Comparison of ENCODE assay signal across 8 cellular contexts in genomic region chr3:169668957-169669681, GRCh38. TPM values are rescaled to one million over a fixed set of nuclear protein-coding genes. Genes with fewer than 3 reads are reported as not detected.
DNase-seq lines count a peak whose midpoint lies in the region; ATAC-seq, FAIRE-seq and TF ChIP-seq lines count a peak whose summit lies in the region.

No MANE protein-coding gene starts in this region.

- DNase-seq in ELF-1 (ENCODE audit: low read depth, low spot score) (peak; percentile 83), HTR-8/SVneo (ENCODE audit: insufficient read length, low spot score) (peak; percentile 62), amniotic stem cell (lab: John Stamatoyannopoulos, UW) (peak; percentile 62), hippocampal formation (lab: John Stamatoyannopoulos, UW) (peak; percentile 14 to 45), cerebellum (ENCODE audit: low spot score) (no peak)

- H3K79me2 ChIP-seq in OCI-LY1 (ENCODE audit: insufficient read depth, low read length), result no peaks in the 10 kb centered on the region

- H3K36me3 ChIP-seq in OCI-LY1 (ENCODE audit: insufficient read depth, low read length) (no peaks in the 10 kb centered on the region), rectal smooth muscle tissue (ENCODE audit: control insufficient read depth, insufficient read depth, low read length) (no peaks in the 10 kb centered on the region)

- peak; percentile 87 for ATAC-seq in GM21576 (IDR thresholded peaks at IDR 0.05; ENCODE audit: unreplicated experiment)

- H3K4me3 ChIP-seq in OCI-LY1 (ENCODE audit: low read depth, low read length, poor library complexity, severe bottlenecking) (no peak overlapping the region), rectal smooth muscle tissue (ENCODE audit: low read length) (peak overlapping the region; percentile 56)

- H2AFZ ChIP-seq in OCI-LY1 (ENCODE audit: low read length), result no peak overlapping the region

- H3K9me2 ChIP-seq in OCI-LY1 (ENCODE audit: low read depth, low read length), result no peaks in the 10 kb centered on the region

- no peak overlapping the region for H3K27ac ChIP-seq in OCI-LY1 (ENCODE audit: low read depth, low read length, poor library complexity, severe bottlenecking)
- H3K27ac ChIP-seq in rectal smooth muscle tissue (ENCODE audit: low read depth, low read length), result no peak overlapping the region

- H3K9ac ChIP-seq in OCI-LY1 (ENCODE audit: low read length) (no peak overlapping the region), rectal smooth muscle tissue (ENCODE audit: low read length) (no peak overlapping the region)

- FAIRE-seq in HTR-8/SVneo (lab: Jason Lieb, UNC), result no peak

- peak; percentile 84 for TF ChIP-seq CTCF in OCI-LY1 (IDR thresholded peaks at IDR 0.05; ENCODE audit: low read length)

- no peaks in the 10 kb centered on the region for H3K9me3 ChIP-seq in OCI-LY1 (ENCODE audit: low read length)

- H3K27me3 ChIP-seq in OCI-LY1 (ENCODE audit: insufficient read depth, low read length) (0 out of 2 replicates have a peak, but pooled peaks cover 4% of the 10 kb centered on the region), rectal smooth muscle tissue (ENCODE audit: control insufficient read depth, insufficient read depth, low read length) (peaks cover 23% of the 10 kb centered on the region)

- H3K4me1 ChIP-seq in OCI-LY1 (ENCODE audit: insufficient read depth, low read length, severe bottlenecking), result peaks cover under 1% of the 10 kb centered on the region
- no peaks in the 10 kb centered on the region for H3K4me1 ChIP-seq in rectal smooth muscle tissue (ENCODE audit: control insufficient read depth, insufficient read depth, low read length)

- H3K4me2 ChIP-seq in OCI-LY1 (ENCODE audit: low read length), result no peak overlapping the region

- H4K20me1 ChIP-seq in OCI-LY1 (ENCODE audit: insufficient read depth, low read length), result no peaks in the 10 kb centered on the region

- no peaks in the 10 kb centered on the region for H3F3A ChIP-seq in OCI-LY1 (ENCODE audit: insufficient read depth, low read length)

RNA-seq across cellular contexts. Expression of gene MECOM, which starts 5.6 kb away (rescaled TPM):
- 7.2 TPM for total RNA-seq in cerebellum
